ENCODE assay signal across 9 cellular contexts in the genomic region with DNA sequence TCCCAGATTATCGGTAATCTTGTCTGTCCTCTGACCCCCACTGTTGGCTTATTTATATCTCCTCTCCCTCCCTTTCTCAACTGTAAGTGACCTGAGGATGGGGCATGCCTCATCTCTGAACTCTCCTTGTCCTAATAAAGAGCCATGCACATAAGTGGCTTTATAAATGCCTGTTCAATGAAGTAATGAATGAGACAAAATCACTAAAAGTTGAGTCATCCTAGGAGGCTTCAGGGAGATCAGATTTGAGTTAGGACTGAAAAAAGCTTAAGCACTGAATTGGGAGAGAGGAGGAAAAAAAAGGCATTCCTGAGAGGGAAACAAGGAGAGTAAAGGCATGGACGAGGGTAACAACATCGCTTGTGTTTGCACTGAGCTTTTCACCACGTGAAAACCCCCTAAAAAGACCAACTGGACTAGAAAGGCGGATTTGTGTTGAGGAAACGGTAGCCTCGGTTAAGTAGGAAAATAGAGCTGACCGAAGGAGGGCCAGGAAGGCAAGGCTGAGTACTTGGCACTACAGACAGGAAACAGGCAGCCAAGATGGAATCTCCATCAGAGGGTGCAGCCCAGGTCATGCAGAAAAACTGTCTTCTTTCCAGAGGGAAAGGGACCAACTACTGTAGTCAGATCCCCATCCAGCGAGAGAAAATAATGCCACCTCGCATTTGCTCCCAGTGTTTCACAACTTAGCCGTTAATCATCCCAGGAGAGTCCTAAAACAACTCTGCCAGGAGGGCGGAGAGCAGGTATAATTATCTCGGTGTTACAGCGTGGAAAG.
A peak's percentile ranks its signal among the peaks of the same experiment; 100 is the strongest.
DNase-seq lines count a peak whose midpoint lies in the region; ATAC-seq and TF ChIP-seq lines count a peak whose summit lies in the region.
"Had no signal": no experiment of that assay in that cellular context is flagged by ENCODE, and none has a peak within 500 bp of the region (broad histone marks: within the 10 kb centered on the region; RNA-seq: fewer than 3 reads in every experiment).

No MANE protein-coding gene starts in this region.

- TF ChIP-seq POLR2A in body of pancreas (IDR thresholded peaks at IDR 0.05), result no peak

- CTCF ChIA-PET in activated CD8-positive, alpha-beta memory T cell treated with anti-CD3 and anti-CD28 coated beads, Interleukin-2, amount 10 ng/mL, durations not matched to agents 7 days and 5 days (lab: Charles Lee), result no interaction called here

- H3K27me3 ChIP-seq in HUES48 (ENCODE audit: control insufficient read depth, insufficient read depth, low read length) (no peaks in the 10 kb centered on the region), body of pancreas (no peaks in the 10 kb centered on the region)

- H3K36me3 Mint-ChIP-seq in activated CD8-positive, alpha-beta memory T cell treated with anti-CD3 and anti-CD28 coated beads, Interleukin-2, amount 10 ng/mL, durations not matched to agents 7 days and 5 days, result peaks cover 3% of the 10 kb centered on the region

- no peak overlapping the region for H3K27ac Mint-ChIP-seq in activated CD8-positive, alpha-beta memory T cell treated with anti-CD3 and anti-CD28 coated beads, Interleukin-2, amount 10 ng/mL, durations not matched to agents 7 days and 5 days

- H3K4me1 ChIP-seq in HUES48 (ENCODE audit: control insufficient read depth, insufficient read depth, low read length) (peaks cover 52% of the 10 kb centered on the region), body of pancreas (peaks cover 16% of the 10 kb centered on the region)

- H3K27ac ChIP-seq in HUES48 (ENCODE audit: low read depth, low read length) (peak overlapping the region; percentile 18), body of pancreas (peak overlapping the region; percentile 5 to 73 (median 68)), temporal lobe (ENCODE audit: low read depth, low read length) (peak overlapping the region; percentile 55)

- ATAC-seq in body of pancreas, result no peak
- no peak for ATAC-seq in activated CD8-positive, alpha-beta memory T cell treated with anti-CD3 and anti-CD28 coated beads, Interleukin-2, amount 10 ng/mL, durations not matched to agents 7 days and 5 days
- ATAC-seq in GM21737 (IDR thresholded peaks at IDR 0.05; ENCODE audit: unreplicated experiment), result no peak

- no peak overlapping the region for H3K4me3 Mint-ChIP-seq in activated CD8-positive, alpha-beta memory T cell treated with anti-CD3 and anti-CD28 coated beads, Interleukin-2, amount 10 ng/mL, durations not matched to agents 7 days and 5 days

- H3K4me3 ChIP-seq in HUES48 (ENCODE audit: low read depth, low read length) (no peak overlapping the region), body of pancreas (no peak overlapping the region)

- 69 to 71% methylated on average over 13 to 14 of the region's 14 CpGs for WGBS in body of pancreas, 2 donors

- H3K9ac ChIP-seq in HUES48 (ENCODE audit: low read depth, low read length), result no peak overlapping the region

- H3K27me3 Mint-ChIP-seq in activated CD8-positive, alpha-beta memory T cell treated with anti-CD3 and anti-CD28 coated beads, Interleukin-2, amount 10 ng/mL, durations not matched to agents 7 days and 5 days, result peaks cover 5% of the 10 kb centered on the region

- no peaks in the 10 kb centered on the region for H3K36me3 ChIP-seq in HUES48 (ENCODE audit: control insufficient read depth, insufficient read depth, low read length)
- no peaks in the 10 kb centered on the region for H3K36me3 ChIP-seq in body of pancreas (replicated peaks in 1 of 2; ENCODE audit: insufficient read depth in 1 of 2, low read depth in 2 of 2)

- H3K9me3 ChIP-seq in HUES48 (ENCODE audit: control insufficient read depth, insufficient read depth, low read length) (no peaks in the 10 kb centered on the region), body of pancreas (no peaks in the 10 kb centered on the region)

- TF ChIP-seq CTCF in body of pancreas (IDR thresholded peaks at IDR 0.05), result no peak

- intact Hi-C loops in body of pancreas (cut with DNase I), result no loop called here

- peaks cover 42% of the 10 kb centered on the region for H3K4me1 Mint-ChIP-seq in activated CD8-positive, alpha-beta memory T cell treated with anti-CD3 and anti-CD28 coated beads, Interleukin-2, amount 10 ng/mL, durations not matched to agents 7 days and 5 days

- H3K9me3 Mint-ChIP-seq in activated CD8-positive, alpha-beta memory T cell treated with anti-CD3 and anti-CD28 coated beads, Interleukin-2, amount 10 ng/mL, durations not matched to agents 7 days and 5 days (ENCODE audit: low read depth), result no peaks in the 10 kb centered on the region

- DNase-seq in body of pancreas (peak in 2 of 4 donors; percentile 16 to 31), kidney glomerular epithelial cell (lab: John Stamatoyannopoulos, UW) (peak; percentile 90), SIG-M5 treated with dmso at 0.1 percent for 504 hours (lab: John Stamatoyannopoulos, UW; ENCODE audit: unreplicated experiment) (no peak), SW480 (ENCODE audit: low spot score) (no peak)
- DNase-seq in activated CD8-positive, alpha-beta memory T cell treated with anti-CD3 and anti-CD28 coated beads, Interleukin-2, amount 10 ng/mL, durations not matched to agents 7 days and 5 days, result no peak
- DNase-seq: activated CD8-positive, alpha-beta memory T cell treated with anti-CD3 and anti-CD28 coated beads, Interleukin-2, amount 50 U/mL, for 4 hours had no signal

Comparison
In these comparisons a context has a peak if more than half of its experiments do, and no peak if none do; other contexts are left out.
1. H3K27ac ChIP-seq: peak in every context shown above with its lines; median percentile 68 in body of pancreas; 55 in temporal lobe; 18 in HUES48.